1 cellular context compared by ENCODE assay signal in the genomic region with DNA sequence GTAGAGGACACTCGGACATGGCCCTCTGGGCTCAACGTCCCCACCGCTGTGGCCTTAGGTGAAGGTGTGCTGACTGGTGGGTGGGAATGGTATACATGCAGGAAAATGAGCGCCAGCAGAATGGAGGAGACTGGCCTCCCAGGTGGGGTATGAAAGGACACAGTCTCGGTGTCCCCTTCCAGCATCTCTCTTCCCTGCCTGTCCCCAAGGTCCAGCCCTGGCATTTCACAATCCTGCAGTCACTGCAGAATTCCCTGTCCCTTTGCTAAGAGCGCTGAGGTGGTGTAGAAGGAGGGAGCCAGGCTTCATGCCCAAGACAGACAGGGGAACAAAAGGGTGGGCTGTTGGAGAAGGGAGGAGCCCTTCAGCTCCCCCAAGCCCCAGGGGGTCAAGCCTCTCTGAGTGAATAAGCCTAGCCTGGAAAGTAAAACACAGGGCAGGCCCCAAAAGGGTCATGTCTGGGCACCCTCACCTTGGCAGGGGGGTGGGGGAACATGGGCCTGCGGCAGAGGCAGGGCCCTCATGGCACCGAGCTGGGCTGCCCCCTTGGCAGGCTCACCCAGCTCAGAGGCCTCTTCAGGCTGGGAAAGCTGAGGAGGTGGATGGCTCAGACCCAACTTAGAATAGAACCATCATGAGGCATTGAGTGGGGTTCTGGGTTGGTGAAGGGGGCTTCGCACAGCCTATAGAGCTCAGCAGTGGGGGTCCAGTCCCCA.
TF ChIP-seq lines count a peak whose summit lies in the region.

No MANE protein-coding gene starts in this region.

TF ChIP-seq in GM12878, 131 proteins besides CTCF, POLR2A, EP300 and RAD21:
- TF ChIP-seq YBX1 (IDR thresholded peaks at IDR 0.05) (no peak), CREB1 (IDR thresholded peaks at IDR 0.05; ENCODE audit: low read depth) (no peak), CBFB (IDR thresholded peaks at IDR 0.05; ENCODE audit: low read depth) (no peak)
- TF ChIP-seq, protein P1, sequence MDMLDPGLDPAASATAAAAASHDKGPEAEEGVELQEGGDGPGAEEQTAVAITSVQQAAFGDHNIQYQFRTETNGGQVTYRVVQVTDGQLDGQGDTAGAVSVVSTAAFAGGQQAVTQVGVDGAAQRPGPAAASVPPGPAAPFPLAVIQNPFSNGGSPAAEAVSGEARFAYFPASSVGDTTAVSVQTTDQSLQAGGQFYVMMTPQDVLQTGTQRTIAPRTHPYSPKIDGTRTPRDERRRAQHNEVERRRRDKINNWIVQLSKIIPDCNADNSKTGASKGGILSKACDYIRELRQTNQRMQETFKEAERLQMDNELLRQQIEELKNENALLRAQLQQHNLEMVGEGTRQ (IDR thresholded peaks at IDR 0.05; ENCODE audit: borderline replicate concordance, low read depth, low read length) = no peak
- TF ChIP-seq, protein P2, sequence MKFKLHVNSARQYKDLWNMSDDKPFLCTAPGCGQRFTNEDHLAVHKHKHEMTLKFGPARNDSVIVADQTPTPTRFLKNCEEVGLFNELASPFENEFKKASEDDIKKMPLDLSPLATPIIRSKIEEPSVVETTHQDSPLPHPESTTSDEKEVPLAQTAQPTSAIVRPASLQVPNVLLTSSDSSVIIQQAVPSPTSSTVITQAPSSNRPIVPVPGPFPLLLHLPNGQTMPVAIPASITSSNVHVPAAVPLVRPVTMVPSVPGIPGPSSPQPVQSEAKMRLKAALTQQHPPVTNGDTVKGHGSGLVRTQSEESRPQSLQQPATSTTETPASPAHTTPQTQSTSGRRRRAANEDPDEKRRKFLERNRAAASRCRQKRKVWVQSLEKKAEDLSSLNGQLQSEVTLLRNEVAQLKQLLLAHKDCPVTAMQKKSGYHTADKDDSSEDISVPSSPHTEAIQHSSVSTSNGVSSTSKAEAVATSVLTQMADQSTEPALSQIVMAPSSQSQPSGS (IDR thresholded peaks at IDR 0.05; ENCODE audit: low read length) = no peak
- TF ChIP-seq, protein P3, sequence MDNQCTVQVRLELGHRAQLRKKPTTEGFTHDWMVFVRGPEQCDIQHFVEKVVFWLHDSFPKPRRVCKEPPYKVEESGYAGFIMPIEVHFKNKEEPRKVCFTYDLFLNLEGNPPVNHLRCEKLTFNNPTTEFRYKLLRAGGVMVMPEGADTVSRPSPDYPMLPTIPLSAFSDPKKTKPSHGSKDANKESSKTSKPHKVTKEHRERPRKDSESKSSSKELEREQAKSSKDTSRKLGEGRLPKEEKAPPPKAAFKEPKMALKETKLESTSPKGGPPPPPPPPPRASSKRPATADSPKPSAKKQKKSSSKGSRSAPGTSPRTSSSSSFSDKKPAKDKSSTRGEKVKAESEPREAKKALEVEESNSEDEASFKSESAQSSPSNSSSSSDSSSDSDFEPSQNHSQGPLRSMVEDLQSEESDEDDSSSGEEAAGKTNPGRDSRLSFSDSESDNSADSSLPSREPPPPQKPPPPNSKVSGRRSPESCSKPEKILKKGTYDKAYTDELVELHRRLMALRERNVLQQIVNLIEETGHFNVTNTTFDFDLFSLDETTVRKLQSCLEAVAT (IDR thresholded peaks at IDR 0.05) = no peak
